ENCODE assay signal across 1 cellular context in the genomic region with DNA sequence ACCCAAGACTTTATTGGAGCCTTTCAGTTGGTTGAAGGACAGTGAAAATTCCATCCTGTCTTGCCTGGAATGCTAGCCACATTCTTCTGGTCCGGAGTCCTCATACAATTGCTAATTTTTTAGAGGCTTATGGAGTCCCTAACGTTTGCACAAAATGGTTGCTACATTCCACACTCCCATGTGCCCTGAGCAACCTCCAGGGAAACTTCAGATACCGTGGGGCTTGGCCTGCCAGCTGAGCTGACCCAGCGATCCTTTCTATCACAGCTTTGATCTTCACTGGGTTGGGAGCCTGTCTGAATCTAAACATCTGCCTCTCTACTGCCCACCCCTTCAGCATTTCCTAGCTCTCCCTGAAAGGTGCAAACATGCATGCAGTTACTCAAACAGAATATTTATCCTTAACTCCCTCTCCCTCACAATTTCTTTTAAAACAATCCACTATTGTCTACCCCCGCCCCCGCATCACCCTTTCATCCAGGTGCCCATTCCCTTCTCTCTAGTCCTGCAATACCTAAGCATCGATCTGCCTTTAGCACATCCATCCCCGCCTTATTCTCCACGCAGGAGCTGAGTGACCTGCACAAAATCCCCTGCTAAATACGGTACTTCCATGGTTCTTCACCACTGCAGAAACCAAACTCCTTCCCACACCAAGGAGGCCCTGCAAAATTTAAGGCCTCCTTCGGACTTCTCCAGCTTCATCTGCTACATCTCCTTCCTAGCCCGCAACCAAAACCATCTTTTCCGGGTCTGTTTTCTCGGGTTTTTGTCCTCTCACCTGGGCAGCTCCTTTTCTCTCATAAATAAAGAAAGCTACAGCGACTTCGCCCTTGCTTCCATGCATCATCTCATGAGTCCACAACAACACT.
TF ChIP-seq lines count a peak whose summit lies in the region.

No MANE protein-coding gene starts in this region.

TF ChIP-seq in GM12878, 131 proteins besides CTCF, POLR2A, EP300 and RAD21 (continued from another document):
- TF ChIP-seq, protein P1, sequence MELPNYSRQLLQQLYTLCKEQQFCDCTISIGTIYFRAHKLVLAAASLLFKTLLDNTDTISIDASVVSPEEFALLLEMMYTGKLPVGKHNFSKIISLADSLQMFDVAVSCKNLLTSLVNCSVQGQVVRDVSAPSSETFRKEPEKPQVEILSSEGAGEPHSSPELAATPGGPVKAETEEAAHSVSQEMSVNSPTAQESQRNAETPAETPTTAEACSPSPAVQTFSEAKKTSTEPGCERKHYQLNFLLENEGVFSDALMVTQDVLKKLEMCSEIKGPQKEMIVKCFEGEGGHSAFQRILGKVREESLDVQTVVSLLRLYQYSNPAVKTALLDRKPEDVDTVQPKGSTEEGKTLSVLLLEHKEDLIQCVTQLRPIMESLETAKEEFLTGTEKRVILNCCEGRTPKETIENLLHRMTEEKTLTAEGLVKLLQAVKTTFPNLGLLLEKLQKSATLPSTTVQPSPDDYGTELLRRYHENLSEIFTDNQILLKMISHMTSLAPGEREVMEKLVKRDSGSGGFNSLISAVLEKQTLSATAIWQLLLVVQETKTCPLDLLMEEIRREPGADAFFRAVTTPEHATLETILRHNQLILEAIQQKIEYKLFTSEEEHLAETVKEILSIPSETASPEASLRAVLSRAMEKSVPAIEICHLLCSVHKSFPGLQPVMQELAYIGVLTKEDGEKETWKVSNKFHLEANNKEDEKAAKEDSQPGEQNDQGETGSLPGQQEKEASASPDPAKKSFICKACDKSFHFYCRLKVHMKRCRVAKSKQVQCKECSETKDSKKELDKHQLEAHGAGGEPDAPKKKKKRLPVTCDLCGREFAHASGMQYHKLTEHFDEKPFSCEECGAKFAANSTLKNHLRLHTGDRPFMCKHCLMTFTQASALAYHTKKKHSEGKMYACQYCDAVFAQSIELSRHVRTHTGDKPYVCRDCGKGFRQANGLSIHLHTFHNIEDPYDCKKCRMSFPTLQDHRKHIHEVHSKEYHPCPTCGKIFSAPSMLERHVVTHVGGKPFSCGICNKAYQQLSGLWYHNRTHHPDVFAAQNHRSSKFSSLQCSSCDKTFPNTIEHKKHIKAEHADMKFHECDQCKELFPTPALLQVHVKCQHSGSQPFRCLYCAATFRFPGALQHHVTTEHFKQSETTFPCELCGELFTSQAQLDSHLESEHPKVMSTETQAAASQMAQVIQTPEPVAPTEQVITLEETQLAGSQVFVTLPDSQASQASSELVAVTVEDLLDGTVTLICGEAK (IDR thresholded peaks at IDR 0.05; ENCODE audit: borderline replicate concordance) = no peak
